In the genomic region with DNA sequence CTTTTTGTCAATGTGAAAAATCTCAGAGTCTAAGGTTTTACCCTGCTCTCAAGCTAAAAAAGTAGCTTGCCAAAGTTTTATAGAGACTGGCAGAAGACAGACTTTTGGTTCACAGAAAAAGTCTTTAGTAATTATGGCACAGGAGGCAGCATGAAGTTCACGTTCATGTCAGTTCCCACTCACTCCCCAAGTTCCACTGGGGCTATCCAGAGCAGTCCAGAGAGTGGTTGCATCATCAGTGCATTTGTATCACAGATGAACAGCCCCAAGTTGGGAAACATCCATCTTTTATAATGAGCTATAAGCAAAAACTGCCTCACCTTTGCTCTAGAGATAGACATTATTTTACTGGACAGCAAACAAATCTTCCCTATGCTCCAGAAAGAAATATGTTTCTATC, we compare ENCODE assay signal across 28 cellular contexts.
"Had no signal": no experiment of that assay in that cellular context is flagged by ENCODE, and none has a peak within 500 bp of the region (broad histone marks: within the 10 kb centered on the region; RNA-seq: fewer than 3 reads in every experiment).

No MANE protein-coding gene starts in this region.

- ATAC-seq: left colon; left lung; lower lobe of right lung; naive thymus-derived CD8-positive, alpha-beta T cell; sciatic nerve; stimulated activated memory B cell treated with anti-CD40 and anti-IgM and Interleukin-4, amounts not matched to agents 10 μg/mL and 1 μg/mL and 100 μg/mL, for 72 hours; stimulated activated naive CD8-positive, alpha-beta T cell treated with anti-CD3 and anti-CD28 coated beads, Interleukin-15, amount 100 ng/mL, for 72 hours had no signal

- H3K4me1 ChIP-seq: left lung, lower lobe of right lung, right atrium auricular region, tibial nerve, uterus had no signal

- H3K4me1 Mint-ChIP-seq: immature natural killer cell; naive thymus-derived CD8-positive, alpha-beta T cell; nephron; neural crest cell; stimulated activated memory B cell treated with anti-CD40 and anti-IgM and Interleukin-4, amounts not matched to agents 10 μg/mL and 1 μg/mL and 100 μg/mL, for 72 hours; stimulated activated naive CD8-positive, alpha-beta T cell treated with anti-CD3 and anti-CD28 coated beads, Interleukin-15, amount 100 ng/mL, for 72 hours had no signal

- H3K4me3 Mint-ChIP-seq: immature natural killer cell; naive thymus-derived CD8-positive, alpha-beta T cell; nephron; neural crest cell; stimulated activated memory B cell treated with anti-CD40 and anti-IgM and Interleukin-4, amounts not matched to agents 10 μg/mL and 1 μg/mL and 100 μg/mL, for 72 hours; stimulated activated naive CD8-positive, alpha-beta T cell treated with anti-CD3 and anti-CD28 coated beads, Interleukin-15, amount 100 ng/mL, for 72 hours; type B pancreatic cell had no signal

- H3K4me3 ChIP-seq: left lung, lower lobe of right lung, ovary, right atrium auricular region, smooth muscle cell, tibial nerve, uterus had no signal

- FAIRE-seq: kidney had no signal

- H3K27ac ChIP-seq: left lung, lower lobe of right lung, ovary, right atrium auricular region, tibial nerve, uterus had no signal

- H3K36me3 ChIP-seq: left lung, lower lobe of right lung, ovary, right atrium auricular region, tibial nerve, uterus had no signal

- H3K27ac Mint-ChIP-seq: immature natural killer cell; naive thymus-derived CD8-positive, alpha-beta T cell; nephron; progenitor cell of endocrine pancreas; stimulated activated memory B cell treated with anti-CD40 and anti-IgM and Interleukin-4, amounts not matched to agents 10 μg/mL and 1 μg/mL and 100 μg/mL, for 72 hours; stimulated activated naive CD8-positive, alpha-beta T cell treated with anti-CD3 and anti-CD28 coated beads, Interleukin-15, amount 100 ng/mL, for 72 hours; type B pancreatic cell had no signal

- H3K9me3 ChIP-seq: left lung, lower lobe of right lung, ovary, right atrium auricular region, tibial nerve, uterus had no signal

- H3K27me3 Mint-ChIP-seq: progenitor cell of endocrine pancreas; stimulated activated memory B cell treated with anti-CD40 and anti-IgM and Interleukin-4, amounts not matched to agents 10 μg/mL and 1 μg/mL and 100 μg/mL, for 72 hours; stimulated activated naive CD8-positive, alpha-beta T cell treated with anti-CD3 and anti-CD28 coated beads, Interleukin-15, amount 100 ng/mL, for 72 hours; type B pancreatic cell had no signal

- H3K27me3 ChIP-seq: left lung, ovary, right atrium auricular region, tibial nerve, uterus had no signal

- H3K36me3 Mint-ChIP-seq: immature natural killer cell; naive thymus-derived CD8-positive, alpha-beta T cell; stimulated activated memory B cell treated with anti-CD40 and anti-IgM and Interleukin-4, amounts not matched to agents 10 μg/mL and 1 μg/mL and 100 μg/mL, for 72 hours; type B pancreatic cell had no signal

- DNase-seq: hypothalamus; immature natural killer cell; kidney; left colon; left lung; lower lobe of right lung; mammary epithelial cell; mesenchymal stem cell; naive thymus-derived CD8-positive, alpha-beta T cell; nucleus accumbens; ovary; stimulated activated CD4-positive, alpha-beta T cell treated with anti-CD3 and anti-CD28 coated beads, Interleukin-1b, Interleukin-23, amount 100 ng/mL, for 48 hours; stimulated activated CD4-positive, alpha-beta T cell treated with anti-CD3 and anti-CD28 coated beads, Interleukin-2, amount 100 ng/mL, for 48 hours; stimulated activated CD4-positive, alpha-beta T cell treated with anti-CD3 and anti-CD28 coated beads, Interleukin-4, amount 100 ng/mL, for 4 hours; stimulated activated CD8-positive, alpha-beta memory T cell treated with anti-CD3 and anti-CD28 coated beads, Interleukin-4, amount 100 ng/mL, for 48 hours; stimulated activated naive CD4-positive, alpha-beta T cell treated with Interleukin-2 at 50 U/mL for 16 hours; stimulated activated naive CD8-positive, alpha-beta T cell treated with anti-CD3 and anti-CD28 coated beads, Interleukin-15, amount 100 ng/mL, for 72 hours; substantia nigra; uterus had no signal

- H3K4me2 ChIP-seq: smooth muscle cell had no signal

- H3K9me3 Mint-ChIP-seq: nephron; stimulated activated memory B cell treated with anti-CD40 and anti-IgM and Interleukin-4, amounts not matched to agents 10 μg/mL and 1 μg/mL and 100 μg/mL, for 72 hours; type B pancreatic cell had no signal
